ENCODE assay signal across 8 cellular contexts in the genomic region with DNA sequence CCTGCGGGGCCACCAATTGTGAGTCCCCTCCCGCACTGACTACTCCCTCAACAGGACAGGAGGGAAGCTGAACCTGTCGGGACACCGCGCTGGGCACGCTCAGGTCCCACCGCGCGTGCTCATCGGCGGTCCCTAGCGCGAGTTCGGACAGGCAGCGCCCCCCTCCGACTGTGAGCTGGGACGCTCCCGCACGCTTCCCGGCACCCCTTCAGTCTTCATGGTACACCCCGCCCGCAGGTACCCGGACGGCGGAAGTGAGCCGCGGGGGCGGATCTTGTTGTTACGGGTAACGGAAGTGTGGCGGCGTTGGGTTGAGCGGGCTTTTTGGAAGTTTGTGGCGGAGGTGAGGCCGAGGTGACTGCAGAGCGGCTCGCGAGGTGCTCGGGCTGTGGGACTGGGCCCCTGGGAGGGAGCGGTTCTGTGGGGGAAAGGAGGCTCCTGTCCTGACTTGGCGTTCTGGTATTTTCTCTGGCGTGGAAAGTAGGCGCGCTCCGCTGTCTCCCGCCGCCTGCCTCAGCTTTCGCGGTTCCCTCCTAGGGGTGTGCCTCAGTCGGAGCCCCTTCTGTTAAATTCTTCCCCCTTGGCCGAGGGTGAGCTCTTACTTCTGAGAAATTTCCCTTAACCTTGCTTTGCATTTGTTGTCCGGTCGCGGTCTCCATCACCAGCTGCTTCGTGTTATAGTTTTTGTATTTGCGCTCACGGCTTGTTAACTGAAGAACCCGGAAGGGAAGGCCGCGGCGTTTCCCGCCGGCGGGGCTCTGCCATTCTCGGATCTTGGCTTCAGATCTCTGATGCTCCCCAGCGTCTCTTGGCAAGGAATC. TPM values are rescaled to one million over a fixed set of nuclear protein-coding genes. Genes with fewer than 3 reads are reported as not detected.
A peak's percentile ranks its signal among the peaks of the same experiment; 100 is the strongest.
DNase-seq lines count a peak whose midpoint lies in the region; ATAC-seq, FAIRE-seq and TF ChIP-seq lines count a peak whose summit lies in the region.

FANCI (plus strand) TSS at position 289 of the 821 bp plus-strand sequence. CDS start 3,669 bp downstream, outside the sequence.

- no peak within 1 kb of the TSS for H2AK5ac ChIP-seq in H1 (ENCODE audit: low read depth, low read length)
- no peak within 1 kb of the TSS for H2AK5ac ChIP-seq in mesendoderm (ENCODE audit: low read length)

- H4K20me1 ChIP-seq in H1 (replicated peaks in 1 of 2; ENCODE audit: control insufficient read depth in 1 of 2, insufficient read depth in 2 of 2, low read length in 2 of 2): peaks cover 0 to 3% of the 10 kb centered on the region in 2 experiments

- no peak within 1 kb of the TSS for H3K14ac ChIP-seq in H1 (ENCODE audit: insufficient read length)

- H3K27me3 ChIP-seq in Caco-2 (replicated peaks; ENCODE audit: control insufficient read depth, insufficient read depth, low read length) (no peaks in the 10 kb centered on the region), H1 (replicated peaks in 1 of 4; ENCODE audit: control insufficient read depth in 3 of 4, extremely low read depth in 1 of 4, insufficient read depth in 3 of 4, low read length in 3 of 4) (peaks cover 0 to 2% (median 0%) of the 10 kb centered on the region in 4 experiments; a peak in 3 of 7 replicates), mesendoderm (ENCODE audit: insufficient read depth, low read length, poor library complexity) (no peaks in the 10 kb centered on the region)

- peak within 1 kb of the TSS; percentile 79 for H3K27ac Mint-ChIP-seq in Caco-2 (ENCODE audit: unreplicated experiment)

- TF ChIP-seq EP300 in H1 (IDR thresholded peaks at IDR 0.05; ENCODE audit: borderline replicate concordance in 1 of 2, low read depth in 2 of 2, low read length in 2 of 2): peak; percentile 19 to 98

- H3K23ac ChIP-seq in H1 (ENCODE audit: insufficient read length) (no peak within 1 kb of the TSS), mesendoderm (ENCODE audit: low read length) (peak within 1 kb of the TSS; percentile 37)

- H3K36me3 ChIP-seq in Caco-2 (ENCODE audit: control insufficient read depth, insufficient read depth, low read length) (no peaks in the 10 kb centered on the region), H1 (ENCODE audit: control insufficient read depth in 2 of 4, insufficient read depth in 4 of 4, low read length in 3 of 4) (peaks cover 3 to 18% (median 15%) of the 10 kb centered on the region in 4 experiments; a peak in 6 of 8 replicates), mesendoderm (ENCODE audit: control insufficient read depth, insufficient read depth, low read length) (no peaks in the 10 kb centered on the region)

- H2AFZ ChIP-seq in H1 (ENCODE audit: low read length): peak within 1 kb of the TSS; percentile 86

- H3K27me3 Mint-ChIP-seq in Caco-2 (ENCODE audit: insufficient read depth, unreplicated experiment): no peaks in the 10 kb centered on the region

- H3K23me2 ChIP-seq in H1 (ENCODE audit: low read depth, low read length): no peaks in the 10 kb centered on the region; the same call in 1 of the 2 replicates

- H4K91ac ChIP-seq in H1 (replicated peaks; ENCODE audit: insufficient read length, low read length): peak within 1 kb of the TSS; percentile 22

- H3K4me2 ChIP-seq in H1 (ENCODE audit: insufficient read depth in 1 of 2, low read depth in 2 of 2, low read length in 2 of 2) (peak within 1 kb of the TSS; percentile 63 to 89), mesendoderm (ENCODE audit: low read length) (peak within 1 kb of the TSS; percentile 75)

- peak; percentile 62 to 65 for TF ChIP-seq RAD21 in H1 (IDR thresholded peaks at IDR 0.05 in 1 of 2, conservative IDR thresholded peaks at IDR 0.05 in 1 of 2; ENCODE audit: low read depth in 2 of 2, low read length in 2 of 2)

- H2BK5ac ChIP-seq in H1 (ENCODE audit: low read depth, low read length): peak within 1 kb of the TSS; percentile 46; the same call in 1 of the 2 replicates
- no peak within 1 kb of the TSS for H2BK5ac ChIP-seq in mesendoderm (ENCODE audit: low read length)

- H2BK15ac ChIP-seq in H1 (ENCODE audit: low read length): no peak within 1 kb of the TSS
- H2BK15ac ChIP-seq in mesendoderm (replicated peaks; ENCODE audit: low read depth): no peak within 1 kb of the TSS

- H3K79me2 ChIP-seq in H1 (ENCODE audit: control insufficient read depth in 1 of 2, insufficient read depth in 2 of 2, low read length in 2 of 2): peaks cover 4 to 36% of the 10 kb centered on the region in 2 experiments; a peak in 3 of 4 replicates
- peaks cover 24% of the 10 kb centered on the region for H3K79me2 ChIP-seq in mesendoderm (ENCODE audit: control insufficient read depth, insufficient read depth, low read length)

- H3K56ac ChIP-seq in H1 (replicated peaks; ENCODE audit: insufficient read length, low read depth, low read length) (peak within 1 kb of the TSS; percentile 56), mesendoderm (ENCODE audit: low read length) (peak within 1 kb of the TSS; percentile 96)

- peaks cover 42% of the 10 kb centered on the region for H3K36me3 Mint-ChIP-seq in Caco-2 (ENCODE audit: insufficient read depth, unreplicated experiment)

- H3K4me1 ChIP-seq in Caco-2 (0 out of 2 replicates have a peak, but pooled peaks cover 4% of the 10 kb centered on the region), H1 (replicated peaks in 1 of 4; ENCODE audit: control insufficient read depth in 3 of 4, insufficient read depth in 4 of 4, low read length in 3 of 4) (peaks cover 0 to 9% (median 3%) of the 10 kb centered on the region in 4 experiments; a peak in 5 of 7 replicates), mesendoderm (ENCODE audit: control insufficient read depth, low read depth, low read length) (peaks cover 5% of the 10 kb centered on the region)

- ATAC-seq in GM21360 (IDR thresholded peaks at IDR 0.05; ENCODE audit: unreplicated experiment): peak; percentile 90

- peak; percentile 26 to 63; a peak in 2 of 3 replicates for TF ChIP-seq POLR2A in H1 (IDR thresholded peaks at IDR 0.05; ENCODE audit: control extremely low read depth in 1 of 2, low read depth in 2 of 2, low read length in 2 of 2)

- H3K4me3 ChIP-seq in Caco-2 (ENCODE audit: low read depth, low read length): peak within 1 kb of the TSS; percentile 83
- peak within 1 kb of the TSS; percentile 79 to 96 (median 94) for H3K4me3 ChIP-seq in H1 (ENCODE audit: extremely low read depth in 1 of 4, insufficient read depth in 2 of 4, low read depth in 3 of 4, low read length in 4 of 4)
- H3K4me3 ChIP-seq in mesendoderm (ENCODE audit: low read length): peak within 1 kb of the TSS; percentile 99

- CTCF ChIA-PET in Caco-2 (lab: Charles Lee) (interaction anchor here (0.5 to 2.2 kb wide), 8 partner anchors 14 to 288 kb away, joined by 3 to 20 read pairs (median 3); no protein-coding TSS in a partner anchor), H1 (lab: Charles Lee; ENCODE audit: partially characterized antibody) (interaction anchor here (0.6 to 3.4 kb wide), 18 partner anchors 9 to 779 kb away, joined by 3 to 27 read pairs (median 4); no protein-coding TSS in a partner anchor)

- H3K9me3 Mint-ChIP-seq in Caco-2 (ENCODE audit: unreplicated experiment): no peaks in the 10 kb centered on the region

- H3K79me1 ChIP-seq in H1 (ENCODE audit: low read depth, low read length) (peaks cover 3% of the 10 kb centered on the region; the same call in 1 of the 2 replicates), mesendoderm (ENCODE audit: low read length) (peaks cover 9% of the 10 kb centered on the region)

- H3K9me3 ChIP-seq in Caco-2 (no peaks in the 10 kb centered on the region), H1 (ENCODE audit: insufficient read depth in 2 of 2, low read depth in 1 of 2, low read length in 1 of 2) (0 out of 4 replicates have a peak, but pooled peaks cover 0 to 4% of the 10 kb centered on the region in 2 experiments)

- H3K27ac ChIP-seq in H1 (ENCODE audit: low read depth, low read length) (peak within 1 kb of the TSS; percentile 30), mesendoderm (ENCODE audit: low read depth, low read length) (no peak within 1 kb of the TSS)

- WGBS in H1 (ENCODE audit: extremely low coverage in 1 of 2, insufficient coverage in 1 of 2, insufficient read length in 1 of 2, insufficient replicate concordance in 2 of 2, low coverage in 1 of 2, low lambda C conversion rate in 2 of 2, missing lambda C conversion rate in 1 of 2), 2 experiments: 1% methylated on average over 57 of the region's 66 CpGs; no CpG with 5 or more reads in 1 of the 2 experiments
- WGBS in mesendoderm (ENCODE audit: extremely low coverage, insufficient coverage, low lambda C conversion rate): no CpG with 5 or more reads among the region's 66 CpGs

- peaks cover 24% of the 10 kb centered on the region for H3K4me1 Mint-ChIP-seq in Caco-2 (ENCODE audit: low read depth, unreplicated experiment)

- POLR2A ChIA-PET in Caco-2 (lab: Charles Lee): interaction anchor here (0.7 kb wide), 1 partner anchor 501 kb away, joined by 5 read pairs; no protein-coding TSS in a partner anchor
- POLR2A ChIA-PET in H1 (lab: Charles Lee; ENCODE audit: partially characterized antibody): interaction anchor here (0.8 to 1.6 kb wide), 7 partner anchors 9 to 217 kb away, joined by 3 to 5 read pairs (median 4); no protein-coding TSS in a partner anchor

- H4K8ac ChIP-seq in H1 (ENCODE audit: extremely low read depth, insufficient read depth, low read length) (peak within 1 kb of the TSS; percentile 71; the same call in 1 of the 2 replicates), mesendoderm (ENCODE audit: low read depth, low read length) (no peak within 1 kb of the TSS)

- peak; percentile 40 to 55 for TF ChIP-seq CTCF in Caco-2 (IDR thresholded peaks at IDR 0.05; ENCODE audit: insufficient read depth in 1 of 2, low read depth in 1 of 2, low read length in 1 of 2, severe bottlenecking in 1 of 2, unreplicated experiment in 1 of 2)
- peak; percentile 67 to 69 (median 67) for TF ChIP-seq CTCF in H1 (IDR thresholded peaks at IDR 0.05; ENCODE audit: control extremely low read depth in 1 of 3, insufficient read depth in 1 of 3, low read depth in 1 of 3, low read length in 3 of 3)

- 0 out of 2 replicates have a peak within 1 kb of the TSS, but pooled peaks have one; percentile 32 for H2BK20ac ChIP-seq in H1 (ENCODE audit: low read length)

- DNase-seq in Caco-2: peak; percentile 94 to 96
- peak; percentile 91 for DNase-seq in HT1080 (ENCODE audit: low read depth)
- DNase-seq in NOMO-1 (lab: John Stamatoyannopoulos, UW; ENCODE audit: unreplicated experiment in 2 of 2): peak; percentile 91 to 93
- DNase-seq in activated CD8-positive, alpha-beta memory T cell treated with anti-CD3 and anti-CD28 coated beads for 4 hours (ENCODE audit: low read depth in 2 of 2): peak; percentile 93 to 94
- peak; percentile 89 to 97 for DNase-seq in H1 (ENCODE audit: low read depth in 1 of 2, low spot score in 2 of 2)
- DNase-seq in mesendoderm: peak; percentile 97
- peak; percentile 97 for DNase-seq in stimulated activated CD8-positive, alpha-beta memory T cell treated with anti-CD3 and anti-CD28 coated beads, Interleukin-15, amount 100 ng/mL, for 1 hour (ENCODE audit: low read depth)

- peak within 1 kb of the TSS; percentile 16 for H2BK120ac ChIP-seq in H1 (replicated peaks; ENCODE audit: low read depth, low read length)
- no peak within 1 kb of the TSS for H2BK120ac ChIP-seq in mesendoderm (ENCODE audit: low read depth, low read length)

- BruUV-seq in Caco-2 (replicated peaks; lab: Mats Ljungman, UMichigan): TSS peak; percentile 61

- no peak for FAIRE-seq in H1 (lab: Jason Lieb, UNC)

- peak within 1 kb of the TSS; percentile 36; the same call in 1 of the 2 replicates for H3K18ac ChIP-seq in H1 (ENCODE audit: extremely low read depth, low read length)
- no peak within 1 kb of the TSS for H3K18ac ChIP-seq in mesendoderm (ENCODE audit: low read length)

- no peak within 1 kb of the TSS; the same call in 1 of the 2 replicates for H2BK12ac ChIP-seq in H1 (ENCODE audit: low read depth, low read length)

- H3K4ac ChIP-seq in H1 (replicated peaks; ENCODE audit: insufficient read length, low read depth, low read length) (peak within 1 kb of the TSS; percentile 13), mesendoderm (ENCODE audit: low read depth, low read length) (peak within 1 kb of the TSS; percentile 8)

- H4K5ac ChIP-seq in H1 (ENCODE audit: insufficient read length, low read depth, low read length): peak within 1 kb of the TSS; percentile 63
- H4K5ac ChIP-seq in mesendoderm (ENCODE audit: low read length): no peak within 1 kb of the TSS

- peak within 1 kb of the TSS; percentile 85 for H3K4me3 Mint-ChIP-seq in Caco-2 (ENCODE audit: unreplicated experiment)

- H3K9ac ChIP-seq in H1 (replicated peaks in 1 of 4; ENCODE audit: extremely low read depth in 1 of 4, low read depth in 3 of 4, low read length in 3 of 4): peak within 1 kb of the TSS; percentile 65 to 97 (median 79)
- H3K9ac ChIP-seq in mesendoderm (ENCODE audit: low read length): peak within 1 kb of the TSS; percentile 95

- intact Hi-C loops in Caco-2 (cut with micrococcal nuclease; ENCODE audit: unreplicated experiment): loop anchor here (1.0 kb wide), 1 partner anchor 37 kb away; no protein-coding TSS in a partner anchor

RNA-seq across cellular contexts. Expression of gene FANCI, which starts in this region (rescaled TPM):
- total RNA-seq in Caco-2 (2022): 94.2 and 101 TPM in 2 replicates
- total RNA-seq in HT1080 (2014; rRNA removed; shearing (Covaris generic)): 43.2 and 54.5 TPM in 2 replicates
- 25.3 and 29.1 TPM in 2 replicates for polyA plus RNA-seq in HT1080 (2015; cell fraction: cytosol; rRNA removed)
- 88.3 and 193 TPM in 2 replicates for polyA plus RNA-seq in HT1080 (2015; cell fraction: nucleus; rRNA removed)
- total RNA-seq in H1 (2021; fragmentation: NEBNext Ultra II Directional; extraction: Animal tissue kit (Norgen Biotek cat#: 25700)): 115 and 117 TPM in 2 replicates
- polyA plus RNA-seq in H1 (2011; rRNA removed): 14.2 and 37.8 TPM in 2 replicates
- 34.8 TPM for polyA plus RNA-seq in H1 (2011; cell fraction: cytosol; rRNA removed)
- polyA plus RNA-seq in H1 (2011; cell fraction: nucleus; rRNA removed): 31.9 TPM
- polyA plus RNA-seq in H1 (2012, experiment 1 of 2): 58.4 to 115 TPM (median 69.8 TPM) in 4 replicates
- 3.9 TPM for polyA plus RNA-seq in H1 (2012, experiment 2 of 2)
- polyA plus RNA-seq in H1 (2013, experiment 1 of 2): 42.6 TPM
- 44.3 TPM for polyA plus RNA-seq in H1 (2013, experiment 2 of 2)
- polyA minus RNA-seq in H1 (2011; rRNA and poly(A)+ RNA removed): 59.8 and 114 TPM in 2 replicates
- 32.1 TPM for polyA minus RNA-seq in H1 (2011; cell fraction: cytosol; rRNA and poly(A)+ RNA removed)
- polyA minus RNA-seq in H1 (2011; cell fraction: nucleus; rRNA and poly(A)+ RNA removed): 85.2 TPM
- polyA plus RNA-seq in mesendoderm (2013, experiment 1 of 2): 45.2 TPM
- 45.9 TPM for polyA plus RNA-seq in mesendoderm (2013, experiment 2 of 2)
